In the genomic region with DNA sequence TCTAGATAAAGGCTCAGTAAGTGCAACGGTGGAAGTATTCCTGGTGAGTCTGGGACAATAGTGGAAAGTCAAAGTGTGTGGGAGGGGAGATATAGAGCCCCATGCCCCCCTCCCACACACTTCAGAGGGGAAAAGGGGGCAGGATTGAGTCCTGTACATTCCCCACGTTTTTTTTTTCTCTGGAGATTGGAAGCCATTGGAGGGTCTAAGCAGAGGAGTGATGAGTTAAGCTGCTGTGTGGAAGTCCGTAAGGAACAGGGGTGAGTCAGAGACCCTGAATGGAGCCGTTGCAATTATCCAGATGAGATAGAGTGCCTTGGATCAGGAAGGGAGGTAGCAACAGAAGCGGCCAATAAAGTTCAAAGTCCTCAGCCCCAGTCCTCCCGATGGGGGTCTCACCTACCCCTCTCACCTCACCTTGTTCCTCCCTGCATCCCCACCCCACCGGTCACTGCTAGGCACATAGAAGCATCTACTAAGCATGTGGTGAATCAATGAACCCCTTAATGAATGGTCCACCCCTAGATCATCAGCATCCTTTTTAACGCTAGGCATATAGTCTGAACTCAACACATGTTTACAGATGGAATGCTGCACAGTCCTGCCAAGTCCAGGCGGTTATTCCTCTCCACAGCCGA, we compare ENCODE assay signal across 8 cellular contexts. TPM values are rescaled to one million over a fixed set of nuclear protein-coding genes. Genes with fewer than 3 reads are reported as not detected.
DNase-seq lines count a peak whose midpoint lies in the region; ATAC-seq, FAIRE-seq and TF ChIP-seq lines count a peak whose summit lies in the region.

No MANE protein-coding gene starts in this region.

- H2AFZ ChIP-seq in fibroblast of lung (ENCODE audit: low read length): peak overlapping the region; percentile 64

- peaks cover 9% of the 10 kb centered on the region for H3K36me3 Mint-ChIP-seq in activated naive CD4-positive, alpha-beta T cell treated with anti-CD3 and anti-CD28 coated beads, Interleukin-2, amount 50 U/mL, for 24 hours

- H3K4me3 ChIP-seq in fibroblast of lung (replicated peaks in 1 of 4; ENCODE audit: control extremely low read depth in 1 of 4, insufficient read depth in 1 of 4, low read depth in 3 of 4, low read length in 4 of 4) (peak overlapping the region; percentile 57 to 94 (median 82)), neutrophil (ENCODE audit: low read depth in 1 of 2, low read length in 1 of 2) (peak overlapping the region; percentile 89 to 94)

- H3K9ac ChIP-seq in fibroblast of lung (ENCODE audit: insufficient read depth, low read length): no peak overlapping the region

- H3K4me1 ChIP-seq in fibroblast of lung (ENCODE audit: control insufficient read depth, extremely low read depth, insufficient read depth, low read length) (peaks cover 7% of the 10 kb centered on the region), neutrophil (ENCODE audit: control insufficient read depth in 1 of 2, insufficient read depth in 1 of 2, low read depth in 1 of 2, low read length in 1 of 2) (peaks cover 74 to 78% of the 10 kb centered on the region in 2 experiments)

- ATAC-seq in SK-N-SH treated with all-trans-retinoic acid at 6 μM for 48 hours: peak; percentile 36

- TF ChIP-seq CTCF in fibroblast of lung (conservative IDR thresholded peaks at IDR 0.05 in 1 of 2, IDR thresholded peaks at IDR 0.05 in 1 of 2; ENCODE audit: low read depth in 1 of 2, low read length in 2 of 2) (no peak), neutrophil (IDR thresholded peaks at IDR 0.05) (no peak)

- H3K4me3 Mint-ChIP-seq in activated naive CD4-positive, alpha-beta T cell treated with anti-CD3 and anti-CD28 coated beads, Interleukin-2, amount 50 U/mL, for 24 hours: peak overlapping the region; percentile 87

- H3K9me3 Mint-ChIP-seq in activated naive CD4-positive, alpha-beta T cell treated with anti-CD3 and anti-CD28 coated beads, Interleukin-2, amount 50 U/mL, for 24 hours: no peaks in the 10 kb centered on the region

- H3K27me3 Mint-ChIP-seq in activated naive CD4-positive, alpha-beta T cell treated with anti-CD3 and anti-CD28 coated beads, Interleukin-2, amount 50 U/mL, for 24 hours: no peaks in the 10 kb centered on the region

- TF ChIP-seq POLR2A in GM12891 (IDR thresholded peaks at IDR 0.05; ENCODE audit: low read depth, low read length): no peak

- DNase-seq in activated naive CD4-positive, alpha-beta T cell treated with Interleukin-2 at 50 U/mL for 16 hours: no peak
- DNase-seq in fibroblast of lung (ENCODE audit: low read depth in 2 of 2): peak; percentile 26 to 64
- no peak for DNase-seq in COLO668 (lab: John Stamatoyannopoulos, UW; ENCODE audit: unreplicated experiment)
- no peak for DNase-seq in GM12891 (ENCODE audit: insufficient read length, low spot score)
- DNase-seq in HuH-7 (ENCODE audit: low spot score): no peak

- no peaks in the 10 kb centered on the region for H4K20me1 ChIP-seq in fibroblast of lung (ENCODE audit: control insufficient read depth, extremely low read depth, insufficient read depth, low read length)

- H3K27ac ChIP-seq in fibroblast of lung (ENCODE audit: insufficient read depth, low read length) (peak overlapping the region; percentile 92), neutrophil (peak overlapping the region; percentile 100)

- peaks cover 38% of the 10 kb centered on the region for H3K4me1 Mint-ChIP-seq in activated naive CD4-positive, alpha-beta T cell treated with anti-CD3 and anti-CD28 coated beads, Interleukin-2, amount 50 U/mL, for 24 hours

- peak overlapping the region; percentile 86 for H3K4me2 ChIP-seq in fibroblast of lung (ENCODE audit: extremely low read depth, insufficient read depth, low read length)

- no peaks in the 10 kb centered on the region for H3K27me3 ChIP-seq in fibroblast of lung (ENCODE audit: control insufficient read depth, insufficient read depth, low read length)
- no peaks in the 10 kb centered on the region for H3K27me3 ChIP-seq in neutrophil

- peaks cover 2% of the 10 kb centered on the region for H3K36me3 ChIP-seq in fibroblast of lung (ENCODE audit: control insufficient read depth, insufficient read depth, low read length)
- H3K36me3 ChIP-seq in neutrophil: peaks cover 22% of the 10 kb centered on the region

- FAIRE-seq in GM12891 (lab: Jason Lieb, UNC): no peak

- peak overlapping the region; percentile 97 for H3K27ac Mint-ChIP-seq in activated naive CD4-positive, alpha-beta T cell treated with anti-CD3 and anti-CD28 coated beads, Interleukin-2, amount 50 U/mL, for 24 hours

- H3K79me2 ChIP-seq in fibroblast of lung (ENCODE audit: control insufficient read depth, insufficient read depth, low read length): peaks cover 10% of the 10 kb centered on the region

- H3K9me3 ChIP-seq in fibroblast of lung (ENCODE audit: control insufficient read depth, insufficient read depth, low read depth, low read length) (no peaks in the 10 kb centered on the region), neutrophil (no peaks in the 10 kb centered on the region)

TF ChIP-seq in SK-N-SH treated with all-trans-retinoic acid at 6 μM for 48 hours, 23 proteins besides CTCF, POLR2A, EP300 and RAD21 (continues in another document):
- TF ChIP-seq, protein P1, sequence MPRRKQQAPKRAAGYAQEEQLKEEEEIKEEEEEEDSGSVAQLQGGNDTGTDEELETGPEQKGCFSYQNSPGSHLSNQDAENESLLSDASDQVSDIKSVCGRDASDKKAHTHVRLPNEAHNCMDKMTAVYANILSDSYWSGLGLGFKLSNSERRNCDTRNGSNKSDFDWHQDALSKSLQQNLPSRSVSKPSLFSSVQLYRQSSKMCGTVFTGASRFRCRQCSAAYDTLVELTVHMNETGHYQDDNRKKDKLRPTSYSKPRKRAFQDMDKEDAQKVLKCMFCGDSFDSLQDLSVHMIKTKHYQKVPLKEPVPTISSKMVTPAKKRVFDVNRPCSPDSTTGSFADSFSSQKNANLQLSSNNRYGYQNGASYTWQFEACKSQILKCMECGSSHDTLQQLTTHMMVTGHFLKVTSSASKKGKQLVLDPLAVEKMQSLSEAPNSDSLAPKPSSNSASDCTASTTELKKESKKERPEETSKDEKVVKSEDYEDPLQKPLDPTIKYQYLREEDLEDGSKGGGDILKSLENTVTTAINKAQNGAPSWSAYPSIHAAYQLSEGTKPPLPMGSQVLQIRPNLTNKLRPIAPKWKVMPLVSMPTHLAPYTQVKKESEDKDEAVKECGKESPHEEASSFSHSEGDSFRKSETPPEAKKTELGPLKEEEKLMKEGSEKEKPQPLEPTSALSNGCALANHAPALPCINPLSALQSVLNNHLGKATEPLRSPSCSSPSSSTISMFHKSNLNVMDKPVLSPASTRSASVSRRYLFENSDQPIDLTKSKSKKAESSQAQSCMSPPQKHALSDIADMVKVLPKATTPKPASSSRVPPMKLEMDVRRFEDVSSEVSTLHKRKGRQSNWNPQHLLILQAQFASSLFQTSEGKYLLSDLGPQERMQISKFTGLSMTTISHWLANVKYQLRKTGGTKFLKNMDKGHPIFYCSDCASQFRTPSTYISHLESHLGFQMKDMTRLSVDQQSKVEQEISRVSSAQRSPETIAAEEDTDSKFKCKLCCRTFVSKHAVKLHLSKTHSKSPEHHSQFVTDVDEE (CRISPR knock-in tag; IDR thresholded peaks at IDR 0.05): no peak
- no peak for TF ChIP-seq ZFP30 (CRISPR knock-in tag; IDR thresholded peaks at IDR 0.05)
- no peak for TF ChIP-seq ZC3H10 (CRISPR knock-in tag; IDR thresholded peaks at IDR 0.05)

TF ChIP-seq in GM12891, 5 proteins besides CTCF, POLR2A, EP300 and RAD21:
- TF ChIP-seq POU2F2 (IDR thresholded peaks at IDR 0.05; ENCODE audit: low read depth, low read length) (no peak), TAF1 (IDR thresholded peaks at IDR 0.05; ENCODE audit: low read depth, low read length) (no peak), SPI1 (IDR thresholded peaks at IDR 0.05; ENCODE audit: low read depth, low read length) (no peak), PAX5 (IDR thresholded peaks at IDR 0.05; ENCODE audit: insufficient read depth, low read length, severe bottlenecking) (no peak), POLR2AphosphoS5 (IDR thresholded peaks at IDR 0.05; ENCODE audit: low read depth, low read length) (no peak)

RNA-seq across cellular contexts. Expression of a gene that starts 0.7 kb away (rescaled TPM):
- 6.9 and 15.5 TPM in 2 replicates for total RNA-seq in fibroblast of lung
- polyA plus RNA-seq in fibroblast of lung: 2.4 and 2.7 TPM in 2 replicates
- polyA plus RNA-seq in fibroblast of lung (2012): 4.4 and 4.7 TPM in 2 replicates
- polyA minus RNA-seq in fibroblast of lung (ENCODE audit: low replicate concordance): 9.2 and 13.7 TPM in 2 replicates
- 5.8 TPM for polyA plus RNA-seq in GM12891 (2012; ENCODE audit: low read depth, missing spikeins)

Comparison
In these comparisons a context has a peak if more than half of its experiments do, and no peak if none do; other contexts are left out.
1. DNase-seq: peak in fibroblast of lung (2 of 2); none in activated naive CD4-positive, alpha-beta T cell treated with Interleukin-2 at 50 U/mL for 16 hours (single experiment), COLO668 (single experiment), GM12891 (single experiment) and HuH-7 (single experiment).